ENCODE assay signal across 8 cellular contexts in the genomic region with DNA sequence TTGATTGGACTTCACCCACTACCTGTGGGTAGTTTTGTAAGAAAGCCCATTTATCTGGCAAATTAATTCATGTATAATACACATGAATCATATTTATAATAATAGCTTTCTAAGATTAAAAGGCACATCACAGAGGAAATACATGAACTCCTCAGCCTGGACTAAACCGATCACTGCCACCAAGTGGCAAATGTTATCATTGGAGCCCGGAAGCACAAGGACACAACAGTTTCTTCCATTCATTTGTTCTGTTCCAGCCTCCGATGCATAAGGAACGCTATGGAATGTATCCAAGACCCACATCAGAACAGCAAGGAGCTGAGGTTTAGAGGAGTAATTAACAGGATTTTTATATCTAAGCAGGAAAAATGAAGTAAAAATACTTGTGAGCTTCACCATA. TPM values are rescaled to one million over a fixed set of nuclear protein-coding genes. Genes with fewer than 3 reads are reported as not detected.
A peak's percentile ranks its signal among the peaks of the same experiment; 100 is the strongest.
DNase-seq lines count a peak whose midpoint lies in the region; ATAC-seq and TF ChIP-seq lines count a peak whose summit lies in the region.

No MANE protein-coding gene starts in this region.

- H3K36me3 ChIP-seq in Loucy (ENCODE audit: insufficient read depth, low read length), result no peaks in the 10 kb centered on the region
- no peaks in the 10 kb centered on the region for H3K36me3 ChIP-seq in mammary epithelial cell (ENCODE audit: insufficient read depth, low read length)

- BruUV-seq in mammary epithelial cell (replicated peaks; lab: Mats Ljungman, UMichigan), result no TSS peak

- H3K4me1 ChIP-seq in Loucy (ENCODE audit: insufficient read depth, low read length, poor library complexity, severe bottlenecking), result no peaks in the 10 kb centered on the region
- no peaks in the 10 kb centered on the region for H3K4me1 ChIP-seq in mammary epithelial cell (ENCODE audit: insufficient read depth, low read length)

- in situ Hi-C loops in mammary epithelial cell (cut with MboI; ENCODE audit: low sequenced_read_pairs in 2 of 2), result no loop called here

- TF ChIP-seq CTCF in Loucy (conservative IDR thresholded peaks at IDR 0.05; ENCODE audit: low read length), result peak; percentile 64
- peak; percentile 22 to 49 for TF ChIP-seq CTCF in mammary epithelial cell (conservative IDR thresholded peaks at IDR 0.05 in 1 of 2, IDR thresholded peaks at IDR 0.05 in 1 of 2; ENCODE audit: extremely low read depth in 1 of 2, insufficient read depth in 1 of 2, low read depth in 1 of 2, low read length in 2 of 2)

- dilution Hi-C loops in mammary epithelial cell (cut with HindIII; ENCODE audit: low sequenced_read_pairs), result no loop called here

- H3K27me3 ChIP-seq in Loucy (ENCODE audit: insufficient read depth, low read length, poor library complexity, severe bottlenecking) (no peaks in the 10 kb centered on the region), mammary epithelial cell (ENCODE audit: insufficient read depth, low read length) (no peaks in the 10 kb centered on the region)

- H4K20me1 ChIP-seq in Loucy (ENCODE audit: insufficient read depth, low read length, poor library complexity, severe bottlenecking) (no peaks in the 10 kb centered on the region), mammary epithelial cell (ENCODE audit: insufficient read depth, low read length) (no peaks in the 10 kb centered on the region)

- H3K4me3 ChIP-seq in Loucy (ENCODE audit: low read length, poor library complexity, severe bottlenecking) (no peak overlapping the region), mammary epithelial cell (replicated peaks in 1 of 3; ENCODE audit: insufficient read depth in 1 of 3, low read depth in 2 of 3, low read length in 3 of 3) (no peak overlapping the region)

- H3K4me2 ChIP-seq in Loucy (ENCODE audit: low read depth, low read length, poor library complexity, severe bottlenecking) (no peak overlapping the region), mammary epithelial cell (ENCODE audit: insufficient read depth, low read depth, low read length) (no peak overlapping the region)

- peak; percentile 14 for DNase-seq in SKM-1 treated with dmso at 0.1 percent for 144 hours (lab: John Stamatoyannopoulos, UW; ENCODE audit: unreplicated experiment)
- no peak for DNase-seq in SKM-1 (lab: John Stamatoyannopoulos, UW; ENCODE audit: unreplicated experiment)
- DNase-seq in mammary epithelial cell, result peak; percentile 14
- peak; percentile 82 for DNase-seq in medulla oblongata (ENCODE audit: extremely low spot score)
- no peak for DNase-seq in DMS53 treated with DMSO at 0.1 percent for 48 hours (lab: John Stamatoyannopoulos, UW; ENCODE audit: unreplicated experiment)

- no peaks in the 10 kb centered on the region for H3F3A ChIP-seq in Loucy (ENCODE audit: low read depth)

- intact Hi-C loops in mammary epithelial cell (cut with micrococcal nuclease), result loop anchor here (2.0 kb wide), 1 partner anchor 216 kb away; no protein-coding TSS in a partner anchor

- H3K79me2 ChIP-seq in Loucy (ENCODE audit: insufficient read depth, low read length) (no peaks in the 10 kb centered on the region), mammary epithelial cell (ENCODE audit: insufficient read depth, low read length) (no peaks in the 10 kb centered on the region)

- no peak overlapping the region for H3K27ac ChIP-seq in mammary epithelial cell (ENCODE audit: insufficient read depth, low read depth, low read length)

- H2AFZ ChIP-seq in Loucy (ENCODE audit: low read length) (peak overlapping the region; percentile 50; the same call in 1 of the 2 replicates), mammary epithelial cell (ENCODE audit: low read depth, low read length) (no peak overlapping the region)

- ATAC-seq in GM21576 (IDR thresholded peaks at IDR 0.05; ENCODE audit: unreplicated experiment), result peak; percentile 56
- no peak for ATAC-seq in GM21360 (IDR thresholded peaks at IDR 0.05; ENCODE audit: unreplicated experiment)

- no peaks in the 10 kb centered on the region for H3K9me2 ChIP-seq in Loucy (replicated peaks; ENCODE audit: low read depth, low read length)

- H3K9me3 ChIP-seq in Loucy (ENCODE audit: insufficient read depth, low read depth, low read length), result no peaks in the 10 kb centered on the region
- H3K9me3 ChIP-seq in mammary epithelial cell (replicated peaks; ENCODE audit: insufficient read depth, low read length), result peaks cover 3% of the 10 kb centered on the region

- 20% methylated on average over 4 of the region's 4 CpGs for WGBS in mammary epithelial cell (ENCODE audit: low coverage, missing lambda C conversion rate)

- CTCF ChIA-PET in mammary epithelial cell (lab: Charles Lee; ENCODE audit: low non-redundant PET), result no interaction called here

- no peak overlapping the region for H3K9ac ChIP-seq in Loucy (ENCODE audit: low read depth, low read length, poor library complexity, severe bottlenecking)
- no peak overlapping the region for H3K9ac ChIP-seq in mammary epithelial cell (ENCODE audit: insufficient read depth, low read length)

RNA-seq across cellular contexts. Expression of a gene that starts 13.9 kb away (rescaled TPM):
- under 1 TPM in 1 of 2 donors, not detected in 1; under 0.01 TPM for total RNA-seq in mammary epithelial cell
- polyA plus RNA-seq in mammary epithelial cell, result not detected
- polyA minus RNA-seq in mammary epithelial cell, result not detected

Comparison
In these comparisons a context has a peak if more than half of its experiments do, and no peak if none do; other contexts are left out.
1. DNase-seq: peak in SKM-1 treated with dmso at 0.1 percent for 144 hours (single experiment), mammary epithelial cell (single experiment) and medulla oblongata (single experiment); none in SKM-1 (single experiment) and DMS53 treated with DMSO at 0.1 percent for 48 hours (single experiment).